Comparison of ENCODE assay signal across 8 cellular contexts in genomic region chr19:49869484-49870308, GRCh38.
A peak's percentile ranks its signal among the peaks of the same experiment; 100 is the strongest.
DNase-seq lines count a peak whose midpoint lies in the region; ATAC-seq lines count a peak whose summit lies in the region.

No MANE protein-coding gene starts in this region.

- DNase-seq in C1 segment of cervical spinal cord (lab: John Stamatoyannopoulos, UW), result peak; percentile 76 to 100 (median 97)
- peak; percentile 100 for DNase-seq in NCI-H69 (lab: John Stamatoyannopoulos, UW)
- peak; percentile 87 for DNase-seq in activated CD4-positive, alpha-beta T cell treated with anti-CD3 and anti-CD28 coated beads, Interleukin-2, amount 50 U/mL, for 1 hour
- DNase-seq in cortex of kidney (lab: John Stamatoyannopoulos, UW), result peak; percentile 76
- peak; percentile 100 for DNase-seq in left kidney (ENCODE audit: low read depth, low spot score)
- peak; percentile 92 for DNase-seq in stimulated activated CD4-positive, alpha-beta T cell treated with anti-CD3 and anti-CD28 coated beads, Interleukin-1b, Interleukin-23, amount 100 ng/mL, for 48 hours

- ATAC-seq in GM19351 (IDR thresholded peaks at IDR 0.05; ENCODE audit: unreplicated experiment) (peak; percentile 82), HG03520 (IDR thresholded peaks at IDR 0.05; ENCODE audit: unreplicated experiment) (peak; percentile 75)

Comparison
In these comparisons a context has a peak if more than half of its experiments do, and no peak if none do; other contexts are left out.
1. Peak in every context shown above with its lines: DNase-seq and ATAC-seq.